Comparison of ENCODE assay signal across 9 cellular contexts in genomic region chr21:44299085-44299457, GRCh38. TPM values are rescaled to one million over a fixed set of nuclear protein-coding genes. Genes with fewer than 3 reads are reported as not detected.
DNase-seq lines count a peak whose midpoint lies in the region; ATAC-seq lines count a peak whose summit lies in the region.
"Had no signal": no experiment of that assay in that cellular context is flagged by ENCODE, and none has a peak within 500 bp of the region (broad histone marks: within the 10 kb centered on the region; RNA-seq: fewer than 3 reads in every experiment).

No MANE protein-coding gene starts in this region.

- peak overlapping the region; percentile 53 for H3K4me3 ChIP-seq in iPS-15b (ENCODE audit: low read depth, low read length)

- H3K4me3 Mint-ChIP-seq in activated T-helper 2 cell treated with anti-CD3 and anti-CD28 coated beads, Interferon-gamma antibody, Interleukin-2, Interleukin-4, amounts not matched to agents 10 μg/mL and 5 μg/mL and 100 μg/mL, durations not matched to agents 14 hours and 24 hours and 36 hours (ENCODE audit: low read depth), result peak overlapping the region; percentile 84

- H3K4me1 Mint-ChIP-seq in activated T-helper 2 cell treated with anti-CD3 and anti-CD28 coated beads, Interferon-gamma antibody, Interleukin-2, Interleukin-4, amounts not matched to agents 10 μg/mL and 5 μg/mL and 100 μg/mL, durations not matched to agents 14 hours and 24 hours and 36 hours (ENCODE audit: low read depth), result peaks cover 28% of the 10 kb centered on the region

- peaks cover 6% of the 10 kb centered on the region for H3K36me3 Mint-ChIP-seq in activated T-helper 2 cell treated with anti-CD3 and anti-CD28 coated beads, Interferon-gamma antibody, Interleukin-2, Interleukin-4, amounts not matched to agents 10 μg/mL and 5 μg/mL and 100 μg/mL, durations not matched to agents 14 hours and 24 hours and 36 hours (ENCODE audit: low read depth)

- no peaks in the 10 kb centered on the region for H3K9me3 ChIP-seq in iPS-15b (ENCODE audit: control insufficient read depth, insufficient read depth, low read length)
- H3K9me3 ChIP-seq: mucosa of descending colon had no signal

- H3K27me3 ChIP-seq in iPS-15b (ENCODE audit: control insufficient read depth, insufficient read depth, low read length), result no peaks in the 10 kb centered on the region

- H3K27ac ChIP-seq in temporal lobe (ENCODE audit: low read depth, low read length), result peak overlapping the region; percentile 30

- peak overlapping the region; percentile 71 for H3K9ac ChIP-seq in iPS-15b (ENCODE audit: low read depth, low read length)

- H3K27me3 Mint-ChIP-seq in activated T-helper 2 cell treated with anti-CD3 and anti-CD28 coated beads, Interferon-gamma antibody, Interleukin-2, Interleukin-4, amounts not matched to agents 10 μg/mL and 5 μg/mL and 100 μg/mL, durations not matched to agents 14 hours and 24 hours and 36 hours (ENCODE audit: low read depth), result no peaks in the 10 kb centered on the region

- intact Hi-C loops in Right ventricle myocardium inferior (cut with DNase I), result no loop called here
- intact Hi-C loops in left cardiac atrium (cut with DNase I), result no loop called here
- intact Hi-C loops in activated T-helper 2 cell treated with anti-CD3 and anti-CD28 coated beads, Interferon-gamma antibody, Interleukin-2, Interleukin-4, amounts not matched to agents 10 μg/mL and 5 μg/mL and 100 μg/mL, durations not matched to agents 14 hours and 24 hours and 36 hours (cut with micrococcal nuclease), result no loop called here

- H3K9me3 Mint-ChIP-seq in activated T-helper 2 cell treated with anti-CD3 and anti-CD28 coated beads, Interferon-gamma antibody, Interleukin-2, Interleukin-4, amounts not matched to agents 10 μg/mL and 5 μg/mL and 100 μg/mL, durations not matched to agents 14 hours and 24 hours and 36 hours, result no peaks in the 10 kb centered on the region

- H3K36me3 ChIP-seq in iPS-15b (ENCODE audit: control insufficient read depth, insufficient read depth, low read length), result no peaks in the 10 kb centered on the region

- H3K4me1 ChIP-seq in iPS-15b (ENCODE audit: control insufficient read depth, insufficient read depth, low read length), result peaks cover 7% of the 10 kb centered on the region

- peak; percentile 39 for DNase-seq in Right ventricle myocardium inferior (ENCODE audit: missing footprints)
- no peak for DNase-seq in left cardiac atrium
- DNase-seq in activated T-helper 2 cell treated with anti-CD3 and anti-CD28 coated beads, Interferon-gamma antibody, Interleukin-2, Interleukin-4, amounts not matched to agents 10 μg/mL and 5 μg/mL and 100 μg/mL, durations not matched to agents 14 hours and 24 hours and 36 hours (ENCODE audit: low spot score), result no peak
- DNase-seq in COR-L47 (lab: John Stamatoyannopoulos, UW), result no peak
- no peak for DNase-seq in stimulated activated CD4-positive, alpha-beta T cell treated with anti-CD3 and anti-CD28 coated beads, Interleukin-2, amount 100 ng/mL, for 24 hours

- H3K27ac Mint-ChIP-seq in activated T-helper 2 cell treated with anti-CD3 and anti-CD28 coated beads, Interferon-gamma antibody, Interleukin-2, Interleukin-4, amounts not matched to agents 10 μg/mL and 5 μg/mL and 100 μg/mL, durations not matched to agents 14 hours and 24 hours and 36 hours, result peak overlapping the region; percentile 89

- ATAC-seq in Right ventricle myocardium inferior, result no peak
- no peak for ATAC-seq in left cardiac atrium
- no peak for ATAC-seq in GM18520 (IDR thresholded peaks at IDR 0.05; ENCODE audit: unreplicated experiment)

RNA-seq across cellular contexts. Expression of gene PFKL, which starts 0.8 kb away (rescaled TPM):
- 52.5 TPM for total RNA-seq in Right ventricle myocardium inferior
- 10 to 100 TPM; 58.8 to 67.2 TPM for total RNA-seq in left cardiac atrium
- 156 and 158 TPM in 2 replicates for total RNA-seq in activated T-helper 2 cell treated with anti-CD3 and anti-CD28 coated beads, Interferon-gamma antibody, Interleukin-2, Interleukin-4, amounts not matched to agents 10 μg/mL and 5 μg/mL and 100 μg/mL, durations not matched to agents 14 hours and 24 hours and 36 hours
- 96.4 TPM for total RNA-seq in temporal lobe

RNA-seq across cellular contexts. Expression of gene AIRE, which starts 13.4 kb away (rescaled TPM):
- not detected for total RNA-seq in Right ventricle myocardium inferior
- total RNA-seq in left cardiac atrium, result under 1 TPM in 1 of 2 donors, not detected in 1; 0.08 TPM
- not detected in 2 replicates for total RNA-seq in activated T-helper 2 cell treated with anti-CD3 and anti-CD28 coated beads, Interferon-gamma antibody, Interleukin-2, Interleukin-4, amounts not matched to agents 10 μg/mL and 5 μg/mL and 100 μg/mL, durations not matched to agents 14 hours and 24 hours and 36 hours
- total RNA-seq in temporal lobe, result under 0.01 TPM

RNA-seq across cellular contexts. Expression of gene DNMT3L, which starts 37.4 kb away (rescaled TPM):
- total RNA-seq in Right ventricle myocardium inferior (not detected), left cardiac atrium (not detected), temporal lobe (not detected)
- total RNA-seq in activated T-helper 2 cell treated with anti-CD3 and anti-CD28 coated beads, Interferon-gamma antibody, Interleukin-2, Interleukin-4, amounts not matched to agents 10 μg/mL and 5 μg/mL and 100 μg/mL, durations not matched to agents 14 hours and 24 hours and 36 hours, result not detected in 2 replicates
- total RNA-seq: mucosa of descending colon had no signal

RNA-seq across cellular contexts. Expression of gene CFAP410, which starts 40.1 kb away (rescaled TPM):
- total RNA-seq in Right ventricle myocardium inferior (16.8 TPM), left cardiac atrium (10 to 100 TPM; 16.4 to 21.8 TPM), temporal lobe (9.6 TPM)
- 13.8 and 15.2 TPM in 2 replicates for total RNA-seq in activated T-helper 2 cell treated with anti-CD3 and anti-CD28 coated beads, Interferon-gamma antibody, Interleukin-2, Interleukin-4, amounts not matched to agents 10 μg/mL and 5 μg/mL and 100 μg/mL, durations not matched to agents 14 hours and 24 hours and 36 hours

RNA-seq across cellular contexts. Expression of gene TRPM2, which starts 54.4 kb away (rescaled TPM):
- total RNA-seq in Right ventricle myocardium inferior, result 2.7 TPM
- total RNA-seq in left cardiac atrium, result 1 to 10 TPM; 2.9 to 5.1 TPM
- total RNA-seq in activated T-helper 2 cell treated with anti-CD3 and anti-CD28 coated beads, Interferon-gamma antibody, Interleukin-2, Interleukin-4, amounts not matched to agents 10 μg/mL and 5 μg/mL and 100 μg/mL, durations not matched to agents 14 hours and 24 hours and 36 hours, result 6.7 and 7.3 TPM in 2 replicates
- 2.0 TPM for total RNA-seq in temporal lobe
